Comparison of ENCODE assay signal across 18 cellular contexts in genomic region chr18:59712311-59712710, GRCh38. TPM values are rescaled to one million over a fixed set of nuclear protein-coding genes. Genes with fewer than 3 reads are reported as not detected.
A peak's percentile ranks its signal among the peaks of the same experiment; 100 is the strongest.
DNase-seq lines count a peak whose midpoint lies in the region; ATAC-seq, FAIRE-seq and TF ChIP-seq lines count a peak whose summit lies in the region.
"Had no signal": no experiment of that assay in that cellular context is flagged by ENCODE, and none has a peak within 500 bp of the region (broad histone marks: within the 10 kb centered on the region; RNA-seq: fewer than 3 reads in every experiment).

No MANE protein-coding gene starts in this region.

- H3K9me3 ChIP-seq in small intestine (ENCODE audit: control insufficient read depth, low read depth) (no peaks in the 10 kb centered on the region), smooth muscle cell (replicated peaks; ENCODE audit: low read depth) (no peaks in the 10 kb centered on the region)
- H3K9me3 ChIP-seq: BLaER1 treated with 17β-estradiol and CSF1 and Interleukin-3, amounts not matched to agents 10 nM and 100 nM; Peyer's patch had no signal

- H4K20me1 ChIP-seq in smooth muscle cell (ENCODE audit: low read depth) = no peaks in the 10 kb centered on the region
- H4K20me1 ChIP-seq: BLaER1 treated with 17β-estradiol and CSF1 and Interleukin-3, amounts not matched to agents 10 nM and 100 nM had no signal

- no peak overlapping the region for H2AFZ ChIP-seq in smooth muscle cell (ENCODE audit: low read depth)

- 53 to 83% (median 76%) methylated on average over 6 of the region's 6 CpGs for WGBS in small intestine, 3 donors
- 89% methylated on average over 6 of the region's 6 CpGs for WGBS in smooth muscle cell (ENCODE audit: low lambda C conversion rate)

- no peaks in the 10 kb centered on the region for H3F3A ChIP-seq in smooth muscle cell (ENCODE audit: low read depth)

- H3K27ac ChIP-seq in foreskin keratinocyte (no peak overlapping the region), small intestine (ENCODE audit: low read depth in 1 of 2, low read length in 1 of 2) (no peak overlapping the region), smooth muscle cell (ENCODE audit: low read depth) (no peak overlapping the region)
- H3K27ac ChIP-seq: BLaER1 treated with 17β-estradiol and CSF1 and Interleukin-3, amounts not matched to agents 10 nM and 100 nM; Peyer's patch had no signal

- H3K36me3 ChIP-seq in small intestine (ENCODE audit: control insufficient read depth in 2 of 2, insufficient read depth in 2 of 2, low read length in 2 of 2) (no peaks in the 10 kb centered on the region), smooth muscle cell (ENCODE audit: low read depth) (no peaks in the 10 kb centered on the region)
- H3K36me3 ChIP-seq: BLaER1 treated with 17β-estradiol and CSF1 and Interleukin-3, amounts not matched to agents 10 nM and 100 nM; Peyer's patch had no signal

- H3K79me2 ChIP-seq in smooth muscle cell (ENCODE audit: low read depth) = no peaks in the 10 kb centered on the region

- DNase-seq in NCI-H1105 (lab: John Stamatoyannopoulos, UW) (peak; percentile 77), NCI-H1436 (lab: John Stamatoyannopoulos, UW) (peak; percentile 46), NCI-H69 (lab: John Stamatoyannopoulos, UW) (peak; percentile 33), foreskin keratinocyte (no peak), small intestine (no peak), smooth muscle cell (lab: John Stamatoyannopoulos, UW; ENCODE audit: unreplicated experiment) (no peak)
- DNase-seq: Calu3; CD8-positive, alpha-beta T cell; DMS53; EL; GOT3; NCI-H510A; Peyer's patch; Right ventricle myocardium superior had no signal

- FAIRE-seq in small intestine (lab: Jason Lieb, UNC) = no peak
- FAIRE-seq: GM12878, GM18507 had no signal

- peaks cover 23% of the 10 kb centered on the region for H3K4me1 ChIP-seq in foreskin keratinocyte
- no peaks in the 10 kb centered on the region for H3K4me1 ChIP-seq in small intestine (ENCODE audit: control insufficient read depth in 2 of 2, insufficient read depth in 1 of 2, low read depth in 1 of 2, low read length in 1 of 2)
- H3K4me1 ChIP-seq in smooth muscle cell (ENCODE audit: low read depth) = no peaks in the 10 kb centered on the region
- H3K4me1 ChIP-seq: BLaER1 treated with 17β-estradiol and CSF1 and Interleukin-3, amounts not matched to agents 10 nM and 100 nM; Peyer's patch had no signal

- H3K9ac ChIP-seq in smooth muscle cell (ENCODE audit: low read depth) = no peak overlapping the region
- H3K9ac ChIP-seq: BLaER1 treated with 17β-estradiol and CSF1 and Interleukin-3, amounts not matched to agents 10 nM and 100 nM had no signal

- TF ChIP-seq CTCF in foreskin keratinocyte (conservative IDR thresholded peaks at IDR 0.05) = no peak
- TF ChIP-seq CTCF in smooth muscle cell (IDR thresholded peaks at IDR 0.05; ENCODE audit: borderline replicate concordance, insufficient read depth, poor library complexity, severe bottlenecking) = no peak

- no peaks in the 10 kb centered on the region for H3K27me3 ChIP-seq in foreskin keratinocyte
- H3K27me3 ChIP-seq in small intestine (ENCODE audit: control insufficient read depth in 2 of 2, insufficient read depth in 2 of 2, low read length in 2 of 2) = peaks cover 0 to 4% of the 10 kb centered on the region in 2 donors
- peaks cover 8% of the 10 kb centered on the region for H3K27me3 ChIP-seq in smooth muscle cell (ENCODE audit: low read depth)
- H3K27me3 ChIP-seq: BLaER1 treated with 17β-estradiol and CSF1 and Interleukin-3, amounts not matched to agents 10 nM and 100 nM; Peyer's patch had no signal

- no peak for TF ChIP-seq POLR2A in GM18505 (IDR thresholded peaks at IDR 0.05; ENCODE audit: borderline replicate concordance, extremely low read depth, insufficient read depth, insufficient read length)

- H3K4me3 ChIP-seq in small intestine (ENCODE audit: low read depth in 1 of 2, low read length in 2 of 2) (no peak overlapping the region), smooth muscle cell (no peak overlapping the region)
- H3K4me3 ChIP-seq: BLaER1 treated with 17β-estradiol and CSF1 and Interleukin-3, amounts not matched to agents 10 nM and 100 nM; GM12878; Peyer's patch had no signal

- ATAC-seq in foreskin keratinocyte (peak; percentile 23), GM18505 (IDR thresholded peaks at IDR 0.05; ENCODE audit: unreplicated experiment) (no peak)
- ATAC-seq: CD8-positive, alpha-beta T cell; GM12878 had no signal

- H3K4me2 ChIP-seq in smooth muscle cell = no peak overlapping the region
- H3K4me2 ChIP-seq: BLaER1 treated with 17β-estradiol and CSF1 and Interleukin-3, amounts not matched to agents 10 nM and 100 nM had no signal

RNA-seq across cellular contexts. Expression of gene CCBE1, which starts 15.1 kb away (rescaled TPM):
- 24.7 and 39.0 TPM in 2 replicates for total RNA-seq in foreskin keratinocyte
- 17.2 and 31.3 TPM in 2 replicates for polyA plus RNA-seq in foreskin keratinocyte
- polyA plus RNA-seq in small intestine = under 1 TPM in 2 of 3 donors, not detected in 1; 0.27 to 0.54 TPM
- under 0.01 and 3.1 TPM in 2 replicates for total RNA-seq in smooth muscle cell
- polyA plus RNA-seq in smooth muscle cell = 1.5 TPM in 1 of 2 replicates, not detected in the other
- total RNA-seq: CD8-positive, alpha-beta T cell had no signal

Comparison
In these comparisons a context has a peak if more than half of its experiments do, and no peak if none do; other contexts are left out.
1. DNase-seq: peak in NCI-H1105 (single experiment), NCI-H1436 (single experiment) and NCI-H69 (single experiment); none in foreskin keratinocyte (0 of 2), small intestine (single experiment) and smooth muscle cell (single experiment).